33 cellular contexts compared by ENCODE assay signal in genomic region chr13:111587249-111587648, GRCh38.
"Had no signal": no experiment of that assay in that cellular context is flagged by ENCODE, and none has a peak within 500 bp of the region (broad histone marks: within the 10 kb centered on the region; RNA-seq: fewer than 3 reads in every experiment).

No MANE protein-coding gene starts in this region.

- H3K4me3 ChIP-seq: adrenal gland, body of pancreas, breast epithelium had no signal

- H3K9me3 ChIP-seq: adrenal gland, body of pancreas had no signal

- FAIRE-seq: astrocyte, TTC549 had no signal

- DNase-seq: activated B cell treated with CpG ODN at 0.5 μM for 24 hours; activated CD4-positive, alpha-beta memory T cell treated with anti-CD3 and anti-CD28 coated beads for 36 hours; activated CD4-positive, alpha-beta T cell treated with anti-CD3 and anti-CD28 coated beads for 4 hours; activated CD4-positive, alpha-beta T cell treated with anti-CD3 and anti-CD28 coated beads, Interleukin-2, amount 10 ng/mL, durations not matched to agents 24 days and 14 days; activated CD4-positive, alpha-beta T cell treated with anti-CD3 and anti-CD28 coated beads, Interleukin-2, amount 50 U/mL, for 1 hour; activated CD4-positive, alpha-beta T cell treated with anti-CD3 and anti-CD28 coated beads, Interleukin-2, amount 50 U/mL, for 4 hours; activated CD4-positive, CD25-positive, alpha-beta regulatory T cell treated with anti-CD3 and anti-CD28 coated beads, Interleukin-2, amount 50 U/mL, for 72 hours; activated CD8-positive, alpha-beta memory T cell treated with anti-CD3 and anti-CD28 coated beads, Interleukin-2, amount 50 U/mL, for 4 hours; activated CD8-positive, alpha-beta T cell treated with anti-CD3 and anti-CD28 coated beads for 36 hours; activated effector memory CD4-positive, alpha-beta T cell treated with anti-CD3 and anti-CD28 coated beads, Interleukin-2, amount 50 U/mL, for 16 hours; activated gamma-delta T cell treated with Interleukin-2 at 50 U/mL for 16 hours; activated naive CD4-positive, alpha-beta T cell; activated naive CD4-positive, alpha-beta T cell treated with anti-CD3 and anti-CD28 coated beads for 36 hours; activated naive CD4-positive, alpha-beta T cell treated with anti-CD3 and anti-CD28 coated beads, Interleukin-2, amount 50 U/mL, for 16 hours; activated naive CD8-positive, alpha-beta T cell treated with anti-CD3 and anti-CD28 coated beads for 36 hours; activated T-cell treated with anti-CD3 and anti-CD28 coated beads for 4 hours; activated T-cell treated with anti-CD3 and anti-CD28 coated beads, Interleukin-2, amount 50 U/mL, for 1 hour; activated T-cell treated with anti-CD3 and anti-CD28 coated beads, Interleukin-2, amount 50 U/mL, for 4 hours; activated T-cell treated with anti-CD3 and anti-CD28 coated beads, Interleukin-2, amount 50 U/mL, for 72 hours; adrenal gland; amniotic stem cell; body of pancreas; brain microvascular endothelial cell; central memory CD4-positive, alpha-beta T cell; T-helper 1 cell; T-helper 2 cell; T-helper 9 cell had no signal

- ATAC-seq: activated CD8-positive, alpha-beta T cell treated with anti-CD3 and anti-CD28 coated beads for 36 hours; activated naive CD4-positive, alpha-beta T cell treated with anti-CD3 and anti-CD28 coated beads, Interleukin-2, amount 50 U/mL, for 72 hours; activated T-cell treated with anti-CD3 and anti-CD28 coated beads, Interleukin-2, amount 50 U/mL, for 4 hours; activated T-cell treated with anti-CD3 and anti-CD28 coated beads, Interleukin-2, amount 50 U/mL, for 72 hours; activated T-helper 17 cell treated with anti-CD3 and anti-CD28 coated beads, Interleukin-2, amount 50 U/mL, for 72 hours; body of pancreas had no signal

- H3K27me3 ChIP-seq: adrenal gland, brain microvascular endothelial cell had no signal

- H3K27ac ChIP-seq: adrenal gland, body of pancreas, brain microvascular endothelial cell, breast epithelium, VCaP had no signal

- H3K4me1 ChIP-seq: adrenal gland, body of pancreas, breast epithelium had no signal

- H3K36me3 ChIP-seq: adrenal gland, brain microvascular endothelial cell, breast epithelium had no signal
